Comparison of ENCODE assay signal across 27 cellular contexts in genomic region chr13:42946927-42947326, GRCh38. TPM values are rescaled to one million over a fixed set of nuclear protein-coding genes. Genes with fewer than 3 reads are reported as not detected.
DNase-seq lines count a peak whose midpoint lies in the region; ATAC-seq and TF ChIP-seq lines count a peak whose summit lies in the region.
"Had no signal": no experiment of that assay in that cellular context is flagged by ENCODE, and none has a peak within 500 bp of the region (broad histone marks: within the 10 kb centered on the region; RNA-seq: fewer than 3 reads in every experiment).

No MANE protein-coding gene starts in this region.

- ATAC-seq in GM19467 (IDR thresholded peaks at IDR 0.05; ENCODE audit: unreplicated experiment) = no peak
- ATAC-seq: gastrocnemius medialis, left ventricle myocardium superior had no signal

- no peak overlapping the region for H3K4me3 ChIP-seq in AG09309 (ENCODE audit: control insufficient read depth, low read depth, low read length)
- H3K4me3 ChIP-seq in adipocyte (ENCODE audit: low read length) = no peak overlapping the region
- H3K4me3 ChIP-seq in dorsolateral prefrontal cortex = no peak overlapping the region
- H3K4me3 ChIP-seq in coronary artery = no peak overlapping the region
- H3K4me3 ChIP-seq: gastrocnemius medialis, hepatocyte, ovary, right atrium auricular region, testis, vagina had no signal

- intact Hi-C loops in dorsolateral prefrontal cortex (cut with DNase I) = no loop called here

- H3K36me3 ChIP-seq in adipocyte (ENCODE audit: control insufficient read depth, insufficient read depth, low read length, severe bottlenecking) = peaks cover 6% of the 10 kb centered on the region
- H3K36me3 ChIP-seq: gastrocnemius medialis, ovary had no signal

- TF ChIP-seq CTCF in AG09309 (IDR thresholded peaks at IDR 0.05; ENCODE audit: control insufficient read depth, insufficient read depth, low read depth, low read length, missing control alignments) (no peak), dorsolateral prefrontal cortex (IDR thresholded peaks at IDR 0.05 in 54 of 56, conservative IDR thresholded peaks at IDR 0.05 in 2 of 56; ENCODE audit: low read depth in 1 of 56, partially characterized antibody in 56 of 56) (no peak), coronary artery (IDR thresholded peaks at IDR 0.05) (no peak)

- H3K27me3 ChIP-seq in adipocyte (replicated peaks; ENCODE audit: control insufficient read depth, insufficient read depth, low read length) = no peaks in the 10 kb centered on the region
- peaks cover 0 to 3% (median 0%) of the 10 kb centered on the region in 45 donors for H3K27me3 ChIP-seq in dorsolateral prefrontal cortex
- H3K27me3 ChIP-seq: gastrocnemius medialis, hepatocyte, ovary, right atrium auricular region, testis, vagina had no signal

- H3K27ac ChIP-seq in dorsolateral prefrontal cortex (no peak overlapping the region), coronary artery (no peak overlapping the region)
- H3K27ac ChIP-seq: gastrocnemius medialis, hepatocyte, ovary, right atrium auricular region, testis, vagina, VCaP had no signal

- H3K4me1 ChIP-seq in adipocyte (ENCODE audit: control insufficient read depth, insufficient read depth, low read length) = peaks cover 10% of the 10 kb centered on the region
- H3K4me1 ChIP-seq: gastrocnemius medialis, right atrium auricular region, testis, vagina had no signal

- DNase-seq in AG09309 (ENCODE audit: low read depth) (peak; percentile 29), LHCN-M2 (ENCODE audit: low read depth) (peak; percentile 39), adipocyte (ENCODE audit: low read depth) (peak; percentile 79), fibroblast of peridontal ligament (ENCODE audit: extremely low read depth) (peak; percentile 77), dorsolateral prefrontal cortex (no peak), C1 segment of cervical spinal cord (lab: John Stamatoyannopoulos, UW) (no peak), coronary artery (ENCODE audit: low spot score) (no peak)
- DNase-seq: activated CD4-positive, alpha-beta T cell treated with anti-CD3 and anti-CD28 coated beads, Interleukin-2, amount 50 U/mL, for 1 hour; activated naive CD4-positive, alpha-beta T cell treated with anti-CD3 and anti-CD28 coated beads for 36 hours; CD4-positive, CD25-positive, alpha-beta regulatory T cell; gastrocnemius medialis; KBM-7; left ventricle myocardium superior; NCI-H1694 treated with DMSO at 0.1 percent for 48 hours; NCI-H2171; NCI-H524; NK-92 treated with Interleukin-12 subunit alpha and Interleukin-12 subunit beta, amount 100 ng/mL, for 24 hours; ovary; stimulated activated CD4-positive, alpha-beta T cell treated with anti-CD3 and anti-CD28 coated beads, Interleukin-4, amount 100 ng/mL, for 4 hours; stimulated activated naive CD4-positive, alpha-beta T cell; testis had no signal

- no peaks in the 10 kb centered on the region for H3K9me3 ChIP-seq in adipocyte (ENCODE audit: control insufficient read depth, low read length)
- H3K9me3 ChIP-seq: gastrocnemius medialis, ovary, right atrium auricular region, testis, vagina had no signal

- H3K9ac ChIP-seq in adipocyte (ENCODE audit: low read length) = no peak overlapping the region

RNA-seq across cellular contexts. Expression of gene EPSTI1, which starts 45.1 kb away (rescaled TPM):
- total RNA-seq in LHCN-M2 (2014; rRNA removed) (2.3 and 6.3 TPM in 2 replicates), dorsolateral prefrontal cortex (10 to 100 TPM in 3 of 120 experiments, 1 to 10 TPM in 117; 1.3 to 16.9 (median 4.2) TPM)
- polyA plus RNA-seq in LHCN-M2 (2012) = 2.1 TPM
- total RNA-seq: A673 had no signal

Comparison
In these comparisons a context has a peak if more than half of its experiments do, and no peak if none do; other contexts are left out.
1. DNase-seq: peak in AG09309 (single experiment), LHCN-M2 (single experiment), adipocyte (single experiment) and fibroblast of peridontal ligament (single experiment); none in dorsolateral prefrontal cortex (0 of 10), C1 segment of cervical spinal cord (0 of 14) and coronary artery (single experiment).